In the genomic region with DNA sequence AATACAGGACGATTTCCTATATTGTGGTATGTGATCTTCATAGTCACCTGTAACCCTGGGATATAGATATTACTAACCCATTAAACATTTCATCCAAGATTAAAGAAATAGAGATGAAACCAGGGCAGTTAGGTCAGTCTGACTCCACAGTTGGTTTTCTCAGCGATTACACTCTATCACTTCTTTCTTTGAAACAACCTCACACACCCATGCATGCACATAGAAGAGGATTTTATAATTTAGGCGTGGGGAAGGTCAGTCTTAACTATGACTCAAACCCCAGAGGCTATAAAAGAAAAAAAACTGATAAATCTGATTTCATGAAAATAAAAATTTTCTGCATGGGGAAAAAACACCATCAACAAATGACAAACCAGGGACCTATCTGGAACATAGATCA, we compare ENCODE assay signal across 18 cellular contexts.
"Had no signal": no experiment of that assay in that cellular context is flagged by ENCODE, and none has a peak within 500 bp of the region (broad histone marks: within the 10 kb centered on the region; RNA-seq: fewer than 3 reads in every experiment).

No MANE protein-coding gene starts in this region.

- H3K27ac Mint-ChIP-seq: activated CD8-positive, alpha-beta T cell treated with anti-CD3 and anti-CD28 coated beads, Interleukin-2, amount 10 ng/mL, durations not matched to agents 7 days and 5 days; activated naive CD8-positive, alpha-beta T cell treated with anti-CD3 and anti-CD28 coated beads, Interleukin-2, amount 10 ng/mL, durations not matched to agents 7 days and 5 days; activated T-cell treated with anti-CD3 and anti-CD28 coated beads, Interleukin-2, amount 50 U/mL, for 24 hours; activated T-helper 1 cell treated with anti-CD3 and anti-CD28 coated beads, Interleukin-12 subunit alpha, Interleukin-12 subunit beta, Interleukin-2, Interleukin-4 antibody, amounts not matched to agents 30 ng/mL and 10 ng/mL and 1 ng/mL, durations not matched to agents 14 hours and 24 hours and 36 hours; T-helper 1 cell treated with Interleukin-12 subunit alpha and Interleukin-12 subunit beta and Interleukin-4 antibody, amounts not matched to agents 30 μg/mL and 1 μg/mL, for 36 hours; WTC11 had no signal

- H3K4me1 ChIP-seq: adrenal gland had no signal

- H3K9me3 Mint-ChIP-seq: activated naive CD8-positive, alpha-beta T cell treated with anti-CD3 and anti-CD28 coated beads, Interleukin-2, amount 10 ng/mL, durations not matched to agents 7 days and 5 days; activated T-cell treated with anti-CD3 and anti-CD28 coated beads, Interleukin-2, amount 50 U/mL, for 24 hours; activated T-helper 1 cell treated with anti-CD3 and anti-CD28 coated beads, Interleukin-12 subunit alpha, Interleukin-12 subunit beta, Interleukin-2, Interleukin-4 antibody, amounts not matched to agents 30 ng/mL and 10 ng/mL and 1 ng/mL, durations not matched to agents 14 hours and 24 hours and 36 hours; T-helper 1 cell treated with Interleukin-12 subunit alpha and Interleukin-12 subunit beta and Interleukin-4 antibody, amounts not matched to agents 30 μg/mL and 1 μg/mL, for 36 hours; WTC11 had no signal

- H3K27me3 Mint-ChIP-seq: activated naive CD8-positive, alpha-beta T cell treated with anti-CD3 and anti-CD28 coated beads, Interleukin-2, amount 10 ng/mL, durations not matched to agents 7 days and 5 days; activated T-cell treated with anti-CD3 and anti-CD28 coated beads, Interleukin-2, amount 50 U/mL, for 24 hours had no signal

- H3K9me3 ChIP-seq: adrenal gland had no signal

- H3K36me3 ChIP-seq: adrenal gland had no signal

- H3K4me3 ChIP-seq: adrenal gland had no signal

- DNase-seq: activated CD4-positive, alpha-beta T cell treated with anti-CD3 and anti-CD28 coated beads for 48 hours; activated CD4-positive, alpha-beta T cell treated with anti-CD3 and anti-CD28 coated beads, Interleukin-2, amount 50 U/mL, for 4 hours; activated CD4-positive, CD25-positive, alpha-beta regulatory T cell treated with anti-CD3 and anti-CD28 coated beads, Interleukin-2, amount 50 U/mL, for 72 hours; activated CD8-positive, alpha-beta T cell treated with anti-CD3 and anti-CD28 coated beads, Interleukin-2, amount 10 ng/mL, durations not matched to agents 7 days and 5 days; activated effector memory CD4-positive, alpha-beta T cell treated with Interleukin-2 at 50 U/mL for 16 hours; activated naive CD4-positive, alpha-beta T cell; activated naive CD8-positive, alpha-beta T cell treated with anti-CD3 and anti-CD28 coated beads, Interleukin-2, amount 10 ng/mL, durations not matched to agents 7 days and 5 days; activated T-cell treated with anti-CD3 and anti-CD28 coated beads, Interleukin-2, amount 50 U/mL, for 24 hours; adrenal gland; caudate nucleus; KG1; NCI-H1694; NCI-H526 treated with DMSO at 0.1 percent for 48 hours; PC-3; T-helper 9 cell had no signal

- H3K36me3 Mint-ChIP-seq: WTC11 had no signal

- H3K27ac ChIP-seq: adrenal gland had no signal

- H3K4me3 Mint-ChIP-seq: activated CD8-positive, alpha-beta T cell treated with anti-CD3 and anti-CD28 coated beads, Interleukin-2, amount 10 ng/mL, durations not matched to agents 7 days and 5 days; activated naive CD8-positive, alpha-beta T cell treated with anti-CD3 and anti-CD28 coated beads, Interleukin-2, amount 10 ng/mL, durations not matched to agents 7 days and 5 days; activated T-cell treated with anti-CD3 and anti-CD28 coated beads, Interleukin-2, amount 50 U/mL, for 24 hours; activated T-helper 1 cell treated with anti-CD3 and anti-CD28 coated beads, Interleukin-12 subunit alpha, Interleukin-12 subunit beta, Interleukin-2, Interleukin-4 antibody, amounts not matched to agents 30 ng/mL and 10 ng/mL and 1 ng/mL, durations not matched to agents 14 hours and 24 hours and 36 hours; T-helper 1 cell treated with Interleukin-12 subunit alpha and Interleukin-12 subunit beta and Interleukin-4 antibody, amounts not matched to agents 30 μg/mL and 1 μg/mL, for 36 hours; WTC11 had no signal

- H3K4me1 Mint-ChIP-seq: WTC11 had no signal

- H3K27me3 ChIP-seq: adrenal gland had no signal

- ATAC-seq: activated CD8-positive, alpha-beta T cell treated with anti-CD3 and anti-CD28 coated beads, Interleukin-2, amount 10 ng/mL, durations not matched to agents 7 days and 5 days; PC-3; WTC11 had no signal
